ENCODE assay signal across 1 cellular context in genomic region chr2:113583541-113584225, GRCh38.
TF ChIP-seq lines count a peak whose summit lies in the region.
"Not testable (repeated sequence)": the region's sequence is repeated elsewhere in the genome, so short reads cannot be mapped to it uniquely, and the experiment has no call there.

No MANE protein-coding gene starts in this region.

TF ChIP-seq in HepG2, 621 proteins besides CTCF, POLR2A, EP300 and RAD21 (continued from another document and continues in another):
- TF ChIP-seq MED8 (CRISPR knock-in tag; IDR thresholded peaks at IDR 0.05; ENCODE audit: insufficient replicate concordance) (peak; percentile 70), ZNF784 (CRISPR knock-in tag; IDR thresholded peaks at IDR 0.05; ENCODE audit: borderline replicate concordance) (peak; percentile 96), ZNF674 (CRISPR knock-in tag; IDR thresholded peaks at IDR 0.05; ENCODE audit: low read depth) (peak; percentile 61; the same call in 1 of the 2 replicates), BRF2 (CRISPR knock-in tag; IDR thresholded peaks at IDR 0.05) (peak; percentile 77), SALL2 (CRISPR knock-in tag; IDR thresholded peaks at IDR 0.05) (peak; percentile 99), ZNF614 (CRISPR knock-in tag; IDR thresholded peaks at IDR 0.05; ENCODE audit: borderline replicate concordance) (peak; percentile 96; the same call in 1 of the 2 replicates), ETV6 (CRISPR knock-in tag; conservative IDR thresholded peaks at IDR 0.05) (peak; percentile 96), NR0B2 (CRISPR knock-in tag; IDR thresholded peaks at IDR 0.05) (0 out of 2 replicates have a peak, but pooled peaks have one; percentile 62), SP4 (CRISPR knock-in tag; IDR thresholded peaks at IDR 0.05) (peak; percentile 76; the same call in 1 of the 2 replicates), KLF15 (CRISPR knock-in tag; IDR thresholded peaks at IDR 0.05; ENCODE audit: borderline replicate concordance) (peak; percentile 89; the same call in 1 of the 2 replicates), NCOA2 (CRISPR knock-in tag; IDR thresholded peaks at IDR 0.05) (peak; percentile 64), NR2F1 (CRISPR knock-in tag; IDR thresholded peaks at IDR 0.05) (peak; percentile 19 to 29; a peak in 1 of 4 replicates), SNAPC2 (CRISPR knock-in tag; IDR thresholded peaks at IDR 0.05) (0 out of 2 replicates have a peak, but pooled peaks have one; percentile 77), ATF7 (CRISPR knock-in tag; IDR thresholded peaks at IDR 0.05) (peak; percentile 84; the same call in 1 of the 2 replicates), DMTF1 (CRISPR knock-in tag; IDR thresholded peaks at IDR 0.05) (0 out of 2 replicates have a peak, but pooled peaks have one; percentile 57), HMG20A (CRISPR knock-in tag; IDR thresholded peaks at IDR 0.05; ENCODE audit: borderline replicate concordance) (0 out of 2 replicates have a peak, but pooled peaks have one; percentile 51), RXRB (CRISPR knock-in tag; IDR thresholded peaks at IDR 0.05; ENCODE audit: borderline replicate concordance) (peak; percentile 71; the same call in 1 of the 2 replicates), FOSL1 (CRISPR knock-in tag; IDR thresholded peaks at IDR 0.05; ENCODE audit: borderline replicate concordance) (peak; percentile 56; the same call in 1 of the 2 replicates), MYNN (CRISPR knock-in tag; IDR thresholded peaks at IDR 0.05; ENCODE audit: low read depth) (peak; percentile 93; the same call in 1 of the 2 replicates), ZNF468 (CRISPR knock-in tag; IDR thresholded peaks at IDR 0.05) (0 out of 2 replicates have a peak, but pooled peaks have one; percentile 70), PRDM10 (CRISPR knock-in tag; IDR thresholded peaks at IDR 0.05; ENCODE audit: low read depth) (peak; percentile 80; the same call in 1 of the 2 replicates), NKX3-1 (CRISPR knock-in tag; IDR thresholded peaks at IDR 0.05) (peak; percentile 40), ZFP62 (CRISPR knock-in tag; IDR thresholded peaks at IDR 0.05) (peak; percentile 53; the same call in 1 of the 2 replicates), ZNF567 (CRISPR knock-in tag; IDR thresholded peaks at IDR 0.05; ENCODE audit: borderline replicate concordance) (peak; percentile 98), ZSCAN5A (CRISPR knock-in tag; IDR thresholded peaks at IDR 0.05; ENCODE audit: borderline replicate concordance) (peak; percentile 88), KLF6 (CRISPR knock-in tag; IDR thresholded peaks at IDR 0.05) (peak; percentile 94; the same call in 1 of the 2 replicates), ARNT2 (CRISPR knock-in tag; IDR thresholded peaks at IDR 0.05; ENCODE audit: low read depth) (peak; percentile 98), ATAD3A (CRISPR knock-in tag; IDR thresholded peaks at IDR 0.05) (peak; percentile 96), XBP1 (CRISPR knock-in tag; IDR thresholded peaks at IDR 0.05) (peak; percentile 45; the same call in 1 of the 2 replicates), HOMEZ (CRISPR knock-in tag; IDR thresholded peaks at IDR 0.05; ENCODE audit: low read depth) (peak; percentile 76), KMT2A (CRISPR knock-in tag; IDR thresholded peaks at IDR 0.05) (peak; percentile 95), RBM39 (IDR thresholded peaks at IDR 0.05; ENCODE audit: low read depth, low read length, poor library complexity, severe bottlenecking) (peak; percentile 76), MTERF4 (CRISPR knock-in tag; IDR thresholded peaks at IDR 0.05) (peak; percentile 98), ARNTL (CRISPR knock-in tag; IDR thresholded peaks at IDR 0.05) (peak; percentile 79), ZNF563 (CRISPR knock-in tag; IDR thresholded peaks at IDR 0.05) (peak; percentile 97), REST (IDR thresholded peaks at IDR 0.05; ENCODE audit: borderline replicate concordance in 1 of 2, low read depth in 1 of 2, low read length in 2 of 2) (peak in 1 of 2 experiments; percentile 28; a peak in 1 of 4 replicates), IKZF4 (CRISPR knock-in tag; IDR thresholded peaks at IDR 0.05; ENCODE audit: borderline replicate concordance, low read depth, not compliant biosample characterization) (peak; percentile 98), ATF5 (CRISPR knock-in tag; IDR thresholded peaks at IDR 0.05; ENCODE audit: low read depth) (peak; percentile 87; the same call in 1 of the 2 replicates), CCDC6 (CRISPR knock-in tag; IDR thresholded peaks at IDR 0.05) (peak; percentile 80), MIER2 (CRISPR knock-in tag; IDR thresholded peaks at IDR 0.05) (peak; percentile 86), ZNF891 (CRISPR knock-in tag; IDR thresholded peaks at IDR 0.05) (peak; percentile 81), ZNF740 (CRISPR knock-in tag; IDR thresholded peaks at IDR 0.05) (peak; percentile 87), CAMTA2 (CRISPR knock-in tag; IDR thresholded peaks at IDR 0.05; ENCODE audit: borderline replicate concordance) (peak; percentile 63; the same call in 1 of the 2 replicates), MED1 (CRISPR knock-in tag; IDR thresholded peaks at IDR 0.05) (peak; percentile 88), ZNF335 (CRISPR knock-in tag; IDR thresholded peaks at IDR 0.05) (peak; percentile 94), RFXANK (CRISPR knock-in tag; IDR thresholded peaks at IDR 0.05) (peak; percentile 72; the same call in 1 of the 2 replicates)
- TF ChIP-seq ATF7 (IDR thresholded peaks at IDR 0.05), result not testable (repeated sequence)
